Comparison of ENCODE assay signal across 8 cellular contexts in genomic region chr6:2854394-2854982, GRCh38. TPM values are rescaled to one million over a fixed set of nuclear protein-coding genes. Genes with fewer than 3 reads are reported as not detected.
DNase-seq lines count a peak whose midpoint lies in the region; ATAC-seq and TF ChIP-seq lines count a peak whose summit lies in the region.

No MANE protein-coding gene starts in this region.

- no peaks in the 10 kb centered on the region for H3K9me3 ChIP-seq in SK-N-MC (ENCODE audit: low read depth, low read length)
- H3K9me3 ChIP-seq in esophagus muscularis mucosa, result no peaks in the 10 kb centered on the region
- H3K9me3 ChIP-seq in psoas muscle, result no peaks in the 10 kb centered on the region

- H3K27ac ChIP-seq in SK-N-MC (peak overlapping the region; percentile 95), esophagus muscularis mucosa (replicated peaks in 1 of 4) (peak overlapping the region; percentile 53 to 70 (median 62)), psoas muscle (peak overlapping the region; percentile 75)

- peaks cover 25 to 42% (median 36%) of the 10 kb centered on the region in 4 donors for H3K4me1 ChIP-seq in esophagus muscularis mucosa
- H3K4me1 ChIP-seq in psoas muscle, result peaks cover 10% of the 10 kb centered on the region

- TF ChIP-seq EP300 in esophagus muscularis mucosa (IDR thresholded peaks at IDR 0.05), result no peak

- H3K4me3 ChIP-seq in SK-N-MC (peak overlapping the region; percentile 77), esophagus muscularis mucosa (peak overlapping the region; percentile 39 to 55 (median 49)), psoas muscle (peak overlapping the region; percentile 62)

- 63% methylated on average over 11 of the region's 11 CpGs for WGBS in esophagus muscularis mucosa
- 29 to 46% (median 30%) methylated on average over 11 of the region's 11 CpGs for WGBS in psoas muscle, 3 donors

- H3K36me3 ChIP-seq in SK-N-MC (ENCODE audit: insufficient read depth, low read length), result no peaks in the 10 kb centered on the region
- no peaks in the 10 kb centered on the region for H3K36me3 ChIP-seq in esophagus muscularis mucosa
- no peaks in the 10 kb centered on the region for H3K36me3 ChIP-seq in psoas muscle (ENCODE audit: insufficient read depth in 1 of 2, low read depth in 1 of 2)

- peak in 3 of 4 donors; percentile 27 to 47 (median 44) for ATAC-seq in psoas muscle
- no peak for ATAC-seq in GM21723 (IDR thresholded peaks at IDR 0.05; ENCODE audit: unreplicated experiment)
- no peak for ATAC-seq in HG02571 (IDR thresholded peaks at IDR 0.05; ENCODE audit: unreplicated experiment)

- DNase-seq in SK-N-MC (ENCODE audit: low read depth, low spot score), result no peak
- peak; percentile 91 for DNase-seq in esophagus muscularis mucosa (ENCODE audit: extremely low spot score)
- DNase-seq in psoas muscle, result no peak
- DNase-seq in KG1 (lab: John Stamatoyannopoulos, UW), result no peak
- no peak for DNase-seq in COR-L47 (lab: John Stamatoyannopoulos, UW)

- peak overlapping the region; percentile 64 for H3K9ac ChIP-seq in SK-N-MC (ENCODE audit: insufficient read length)

- TF ChIP-seq POLR2A in GM19193 (IDR thresholded peaks at IDR 0.05; ENCODE audit: extremely low read depth, insufficient read depth, insufficient read length), result peak; percentile 40
- TF ChIP-seq POLR2A in esophagus muscularis mucosa (IDR thresholded peaks at IDR 0.05; ENCODE audit: low read depth), result no peak

- H3K27me3 ChIP-seq in esophagus muscularis mucosa (no peaks in the 10 kb centered on the region), psoas muscle (ENCODE audit: insufficient read depth in 3 of 3, low read length in 2 of 3) (no peaks in the 10 kb centered on the region)

- intact Hi-C loops in esophagus muscularis mucosa (cut with DNase I), result no loop called here
- intact Hi-C loops in psoas muscle (cut with DNase I), result no loop called here

- TF ChIP-seq CTCF in esophagus muscularis mucosa (IDR thresholded peaks at IDR 0.05) (no peak), psoas muscle (IDR thresholded peaks at IDR 0.05) (no peak)

RNA-seq across cellular contexts. Expression of gene SERPINB1, which starts 12.8 kb away (rescaled TPM):
- total RNA-seq in esophagus muscularis mucosa (100 to 1,000 TPM in 1 of 4 donors, 10 to 100 TPM in 3; 23.3 to 123 (median 29.9) TPM), psoas muscle (10 to 100 TPM; 10.2 to 62.0 (median 52.2) TPM)
- polyA plus RNA-seq in psoas muscle, result 100 to 1,000 TPM in 1 of 3 donors, 10 to 100 TPM in 2; 28.1 to 131 (median 33.4) TPM

RNA-seq across cellular contexts. Expression of gene SERPINB9, which starts 48.6 kb away (rescaled TPM):
- total RNA-seq in esophagus muscularis mucosa (10 to 100 TPM in 1 of 4 donors, 1 to 10 TPM in 3; 5.4 to 17.7 (median 6.2) TPM), psoas muscle (1 to 10 TPM; 1.9 to 3.1 (median 2.2) TPM)
- polyA plus RNA-seq in psoas muscle, result 1 to 10 TPM in 2 of 3 donors, under 1 TPM in 1; 0.74 to 1.1 (median 1.0) TPM

Comparison
In these comparisons a context has a peak if more than half of its experiments do, and no peak if none do; other contexts are left out.
1. ATAC-seq: peak in psoas muscle (3 of 4); none in GM21723 (single experiment) and HG02571 (single experiment).
2. Peak in every context shown above with its lines, with median percentiles within 50 percentile points of each other: H3K27ac ChIP-seq and H3K4me3 ChIP-seq.